In the genomic region with DNA sequence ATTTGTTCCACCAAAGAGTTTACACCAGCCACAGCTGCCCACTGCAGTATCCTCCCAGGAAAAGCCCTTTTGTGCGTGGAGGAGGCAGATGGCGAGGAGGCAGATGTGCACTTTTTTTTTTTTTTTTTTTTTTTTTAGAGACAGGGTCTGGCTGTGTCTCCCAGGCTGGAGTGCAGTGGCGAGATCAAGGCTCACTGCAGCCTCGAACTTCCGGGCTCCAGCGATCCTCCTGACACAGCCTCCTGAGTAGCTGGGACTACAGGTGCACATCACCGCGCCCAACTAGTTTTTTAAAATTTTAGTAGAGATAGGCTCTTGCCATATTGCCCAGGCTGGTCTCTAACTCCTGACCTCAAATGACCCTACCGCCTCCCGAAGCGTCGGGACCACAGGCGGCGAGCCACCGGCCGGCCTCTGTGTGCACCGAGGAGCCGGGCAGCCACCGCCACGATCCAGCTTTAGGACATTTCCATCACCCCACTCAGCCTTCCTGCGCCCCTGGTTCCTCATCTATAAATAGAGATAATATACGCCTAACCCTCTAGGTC, we compare ENCODE assay signal across 8 cellular contexts. TPM values are rescaled to one million over a fixed set of nuclear protein-coding genes. Genes with fewer than 3 reads are reported as not detected.
A peak's percentile ranks its signal among the peaks of the same experiment; 100 is the strongest.
DNase-seq lines count a peak whose midpoint lies in the region; ATAC-seq and TF ChIP-seq lines count a peak whose summit lies in the region.

No MANE protein-coding gene starts in this region.

- H3K36me3 ChIP-seq in SJCRH30 (peaks cover 27% of the 10 kb centered on the region), gastroesophageal sphincter (peaks cover 0 to 25% of the 10 kb centered on the region in 2 donors)

- no peak for TF ChIP-seq CTCF in gastroesophageal sphincter (IDR thresholded peaks at IDR 0.05)

- H3K27me3 ChIP-seq in SJCRH30 (no peaks in the 10 kb centered on the region), gastroesophageal sphincter (no peaks in the 10 kb centered on the region)

- H3K27ac ChIP-seq in SJCRH30 (no peak overlapping the region), gastroesophageal sphincter (peak overlapping the region in 3 of 4 donors; percentile 89 to 93 (median 91))

- no peak for TF ChIP-seq POLR2A in gastroesophageal sphincter (IDR thresholded peaks at IDR 0.05)

- H3K4me3 ChIP-seq in SJCRH30 (peak overlapping the region; percentile 98), gastroesophageal sphincter (peak overlapping the region; percentile 82 to 99), skeletal muscle cell (ENCODE audit: low read depth, low read length) (peak overlapping the region; percentile 94)

- H3K9me3 ChIP-seq in SJCRH30 (replicated peaks): no peaks in the 10 kb centered on the region
- no peaks in the 10 kb centered on the region for H3K9me3 ChIP-seq in gastroesophageal sphincter

- 26 to 40% methylated on average over 3 to 4 of the region's 22 CpGs for WGBS in gastroesophageal sphincter (ENCODE audit: low coverage in 1 of 2), 2 donors

- ATAC-seq in GM18870 (IDR thresholded peaks at IDR 0.05; ENCODE audit: unreplicated experiment): peak; percentile 27
- ATAC-seq in HG02798 (IDR thresholded peaks at IDR 0.05; ENCODE audit: poor library complexity, unreplicated experiment): peak; percentile 26
- peak; percentile 23 for ATAC-seq in gastroesophageal sphincter

- DNase-seq in SJCRH30 (peak in 1 of 2 experiments; percentile 38), skeletal muscle cell (ENCODE audit: low read depth) (no peak), SKM-1 treated with dmso at 0.1 percent for 144 hours (lab: John Stamatoyannopoulos, UW; ENCODE audit: unreplicated experiment) (no peak)
- DNase-seq in stimulated activated CD4-positive, alpha-beta T cell treated with anti-CD3 and anti-CD28 coated beads, Interleukin-2, amount 100 ng/mL, for 24 hours: no peak
- no peak for DNase-seq in activated CD4-positive, CD25-positive, alpha-beta regulatory T cell (lab: John Stamatoyannopoulos, UW)

- TF ChIP-seq EP300 in gastroesophageal sphincter (IDR thresholded peaks at IDR 0.05): no peak

- H3K4me1 ChIP-seq in SJCRH30 (no peaks in the 10 kb centered on the region), gastroesophageal sphincter (peaks cover 0 to 37% (median 7%) of the 10 kb centered on the region in 3 donors)

RNA-seq across cellular contexts. Expression of a gene that starts 0.6 kb away (rescaled TPM):
- total RNA-seq in SJCRH30 (2014; rRNA removed; shearing (Covaris generic)): 242 and 247 TPM in 2 replicates
- 100 to 1,000 TPM; 115 to 197 (median 132) TPM for total RNA-seq in gastroesophageal sphincter
